8 cellular contexts compared by ENCODE assay signal in genomic region chr1:1348420-1349255, GRCh38. TPM values are rescaled to one million over a fixed set of nuclear protein-coding genes. Genes with fewer than 3 reads are reported as not detected.
DNase-seq lines count a peak whose midpoint lies in the region; ATAC-seq and TF ChIP-seq lines count a peak whose summit lies in the region.

No MANE protein-coding gene starts in this region.

- H3K27ac Mint-ChIP-seq in natural killer cell treated with Interleukin-12 subunit alpha and Interleukin-12 subunit beta and Interleukin-15 and Interleukin-18, amount 100 ng/mL, for 72 hours, result no peak overlapping the region

- H4K20me1 ChIP-seq in OCI-LY3 (ENCODE audit: insufficient read depth, low read length), result peaks cover 34% of the 10 kb centered on the region; the same call in 1 of the 2 replicates

- peaks cover 0 to 3% of the 10 kb centered on the region in 2 donors for H3K27me3 Mint-ChIP-seq in natural killer cell treated with Interleukin-12 subunit alpha and Interleukin-12 subunit beta and Interleukin-15 and Interleukin-18, amount 100 ng/mL, for 72 hours

- no peaks in the 10 kb centered on the region; the same call in 1 of the 2 replicates for H3K27me3 ChIP-seq in GM06990 (replicated peaks; ENCODE audit: control insufficient read depth, insufficient read depth, low read length)
- no peaks in the 10 kb centered on the region for H3K27me3 ChIP-seq in OCI-LY3 (ENCODE audit: low read depth, low read length)
- H3K27me3 ChIP-seq in effector memory CD4-positive, alpha-beta T cell (replicated peaks; ENCODE audit: control insufficient read depth, insufficient read depth, low read length, poor library complexity, severe bottlenecking), result peaks cover 13% of the 10 kb centered on the region

- peak overlapping the region; percentile 81 for H3K4me2 ChIP-seq in OCI-LY3 (ENCODE audit: low read length)

- H3K36me3 ChIP-seq in GM06990 (ENCODE audit: control insufficient read depth, insufficient read depth, low read length) (no peaks in the 10 kb centered on the region), OCI-LY3 (replicated peaks; ENCODE audit: low read depth, low read length) (no peaks in the 10 kb centered on the region)
- H3K36me3 ChIP-seq in effector memory CD4-positive, alpha-beta T cell (ENCODE audit: control insufficient read depth, insufficient read depth, low read length), result no peaks in the 10 kb centered on the region

- TF ChIP-seq CTCF in GM06990 (IDR thresholded peaks at IDR 0.05; ENCODE audit: insufficient read depth, low read length, poor library complexity, severe bottlenecking) (no peak), OCI-LY3 (IDR thresholded peaks at IDR 0.05; ENCODE audit: low read depth, low read length) (no peak)

- peak overlapping the region; percentile 69 for H3K4me3 Mint-ChIP-seq in natural killer cell treated with Interleukin-12 subunit alpha and Interleukin-12 subunit beta and Interleukin-15 and Interleukin-18, amount 100 ng/mL, for 72 hours

- DNase-seq in GM06990 (ENCODE audit: extremely low read depth, insufficient read length), result no peak
- peak; percentile 38 for DNase-seq in HCEC 1CT
- no peak for DNase-seq in effector memory CD4-positive, alpha-beta T cell
- DNase-seq in natural killer cell treated with Interleukin-12 subunit alpha and Interleukin-12 subunit beta and Interleukin-15 and Interleukin-18, amount 100 ng/mL, for 72 hours (ENCODE audit: low spot score), result no peak
- DNase-seq in NCI-H2029 (lab: John Stamatoyannopoulos, UW), result no peak
- no peak for DNase-seq in NCI-H187 (lab: John Stamatoyannopoulos, UW)
- DNase-seq in SW480 (ENCODE audit: low spot score), result no peak

- no peaks in the 10 kb centered on the region for H3K36me3 Mint-ChIP-seq in natural killer cell treated with Interleukin-12 subunit alpha and Interleukin-12 subunit beta and Interleukin-15 and Interleukin-18, amount 100 ng/mL, for 72 hours

- H3K9me3 ChIP-seq in OCI-LY3 (ENCODE audit: insufficient read depth, low read length), result no peaks in the 10 kb centered on the region
- no peaks in the 10 kb centered on the region for H3K9me3 ChIP-seq in effector memory CD4-positive, alpha-beta T cell (ENCODE audit: control insufficient read depth, low read length)

- peaks cover 0 to 11% of the 10 kb centered on the region in 2 donors for H3K4me1 Mint-ChIP-seq in natural killer cell treated with Interleukin-12 subunit alpha and Interleukin-12 subunit beta and Interleukin-15 and Interleukin-18, amount 100 ng/mL, for 72 hours (ENCODE audit: low read depth in 2 of 2)

- H3K4me3 ChIP-seq in GM06990 (replicated peaks; ENCODE audit: low read depth, low read length) (peak overlapping the region; percentile 75), OCI-LY3 (ENCODE audit: low read length) (peak overlapping the region; percentile 90)
- peak overlapping the region; percentile 52 for H3K4me3 ChIP-seq in effector memory CD4-positive, alpha-beta T cell (ENCODE audit: insufficient read depth, low read depth, low read length, poor library complexity, severe bottlenecking)

- no peak overlapping the region for H2AFZ ChIP-seq in OCI-LY3 (ENCODE audit: low read depth, low read length)

- peak; percentile 53 to 64 for ATAC-seq in natural killer cell treated with Interleukin-12 subunit alpha and Interleukin-12 subunit beta and Interleukin-15 and Interleukin-18, amount 100 ng/mL, for 72 hours

- peaks cover 19% of the 10 kb centered on the region for H3K4me1 ChIP-seq in OCI-LY3 (ENCODE audit: low read length)
- peaks cover 20% of the 10 kb centered on the region for H3K4me1 ChIP-seq in effector memory CD4-positive, alpha-beta T cell (ENCODE audit: control insufficient read depth, insufficient read depth, low read length, poor library complexity, severe bottlenecking)

- H3K9ac ChIP-seq in OCI-LY3 (ENCODE audit: low read length), result peak overlapping the region; percentile 82

- H3K79me2 ChIP-seq in OCI-LY3 (ENCODE audit: low read length), result peaks cover 52% of the 10 kb centered on the region

- H3K9me3 Mint-ChIP-seq in natural killer cell treated with Interleukin-12 subunit alpha and Interleukin-12 subunit beta and Interleukin-15 and Interleukin-18, amount 100 ng/mL, for 72 hours, result no peaks in the 10 kb centered on the region

- no peak overlapping the region for H3K27ac ChIP-seq in OCI-LY3 (ENCODE audit: low read length)
- no peak overlapping the region for H3K27ac ChIP-seq in effector memory CD4-positive, alpha-beta T cell (ENCODE audit: insufficient read depth, low read length, poor library complexity, severe bottlenecking)

RNA-seq across cellular contexts. Expression of gene DVL1, which starts 0.6 kb away (rescaled TPM):
- 10 to 100 TPM; 29.4 to 66.5 TPM for total RNA-seq in natural killer cell treated with Interleukin-12 subunit alpha and Interleukin-12 subunit beta and Interleukin-15 and Interleukin-18, amount 100 ng/mL, for 72 hours

RNA-seq across cellular contexts. Expression of gene MXRA8, which starts 9.7 kb away (rescaled TPM):
- total RNA-seq in natural killer cell treated with Interleukin-12 subunit alpha and Interleukin-12 subunit beta and Interleukin-15 and Interleukin-18, amount 100 ng/mL, for 72 hours, result not detected

RNA-seq across cellular contexts. Expression of gene TAS1R3, which starts 17.6 kb away (rescaled TPM):
- under 1 TPM; 0.81 to 0.89 TPM for total RNA-seq in natural killer cell treated with Interleukin-12 subunit alpha and Interleukin-12 subunit beta and Interleukin-15 and Interleukin-18, amount 100 ng/mL, for 72 hours

RNA-seq across cellular contexts. Expression of gene CPTP, which starts 24.0 kb away (rescaled TPM):
- 10 to 100 TPM; 15.7 to 20.1 TPM for total RNA-seq in natural killer cell treated with Interleukin-12 subunit alpha and Interleukin-12 subunit beta and Interleukin-15 and Interleukin-18, amount 100 ng/mL, for 72 hours

RNA-seq across cellular contexts. Expression of gene INTS11, which starts 24.2 kb away (rescaled TPM):
- 100 to 1,000 TPM; 122 to 204 TPM for total RNA-seq in natural killer cell treated with Interleukin-12 subunit alpha and Interleukin-12 subunit beta and Interleukin-15 and Interleukin-18, amount 100 ng/mL, for 72 hours
